9 cellular contexts compared by ENCODE assay signal in the genomic region with DNA sequence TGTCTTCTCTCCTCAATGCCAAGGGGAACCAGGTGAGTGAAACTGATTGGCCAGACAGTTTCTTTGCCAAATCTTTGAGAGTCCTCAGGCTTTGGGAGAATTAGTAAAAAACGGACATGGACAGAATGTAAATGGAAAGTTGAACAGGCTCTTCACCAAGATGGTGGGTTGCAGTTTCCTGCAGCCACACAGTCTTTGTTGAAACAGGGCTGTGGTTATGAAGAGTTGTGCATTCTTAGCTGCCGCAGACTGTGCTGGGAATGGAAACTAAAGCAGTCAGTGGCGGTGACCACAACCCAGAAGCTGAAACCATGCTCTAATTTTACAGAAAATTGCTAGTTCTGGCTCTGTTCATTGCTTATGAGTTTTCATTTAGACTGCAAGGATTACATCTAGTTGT. TPM values are rescaled to one million over a fixed set of nuclear protein-coding genes. Genes with fewer than 3 reads are reported as not detected.
A peak's percentile ranks its signal among the peaks of the same experiment; 100 is the strongest.
DNase-seq lines count a peak whose midpoint lies in the region; ATAC-seq, FAIRE-seq and TF ChIP-seq lines count a peak whose summit lies in the region.
"Had no signal": no experiment of that assay in that cellular context is flagged by ENCODE, and none has a peak within 500 bp of the region (broad histone marks: within the 10 kb centered on the region; RNA-seq: fewer than 3 reads in every experiment).

No MANE protein-coding gene starts in this region.

- H4K91ac ChIP-seq in neuronal stem cell (ENCODE audit: low read depth, low read length, poor library complexity) = no peak overlapping the region

- no peak overlapping the region for H3K23ac ChIP-seq in neuronal stem cell (ENCODE audit: low read depth, low read length, poor library complexity)

- no peak for TF ChIP-seq EP300 in HepG2 (IDR thresholded peaks at IDR 0.05; ENCODE audit: low read depth in 2 of 2, low read length in 2 of 2)
- TF ChIP-seq EP300 in HepG2 (CRISPR knock-in tag; IDR thresholded peaks at IDR 0.05; ENCODE audit: borderline replicate concordance) = no peak

- no peaks in the 10 kb centered on the region for H3K9me3 ChIP-seq in neuronal stem cell (replicated peaks in 1 of 2; ENCODE audit: control insufficient read depth in 2 of 2, insufficient read depth in 1 of 2, low read depth in 1 of 2, low read length in 2 of 2)
- H3K9me3 ChIP-seq in HepG2 (ENCODE audit: low read length) = no peaks in the 10 kb centered on the region

- in situ Hi-C loops in HepG2 (cut with HindIII; ENCODE audit: extremely low pct_ligation_motif_present, low pct_unique_long_range_greater_than_20kb) = no loop called here

- no peak for TF ChIP-seq RAD21 in HepG2 (CRISPR knock-in tag; IDR thresholded peaks at IDR 0.05)

- H3K4me1 ChIP-seq in neuronal stem cell (ENCODE audit: control insufficient read depth in 2 of 2, insufficient read depth in 1 of 2, low read depth in 1 of 2, low read length in 2 of 2) (no peaks in the 10 kb centered on the region), HepG2 (ENCODE audit: insufficient read depth, low read length) (no peaks in the 10 kb centered on the region)

- peak; percentile 27 to 32 for DNase-seq in activated CD4-positive, alpha-beta T cell treated with anti-CD3 and anti-CD28 coated beads, Interleukin-2, amount 50 U/mL, for 4 hours
- DNase-seq in neuronal stem cell (ENCODE audit: low spot score) (no peak), HepG2 (ENCODE audit: low spot score) (no peak), 8988T (no peak), SKM-1 treated with dmso at 0.1 percent for 144 hours (lab: John Stamatoyannopoulos, UW; ENCODE audit: unreplicated experiment) (no peak), D721Med (ENCODE audit: insufficient read length, low spot score) (no peak)

- H3K18ac ChIP-seq in neuronal stem cell (ENCODE audit: low read length) = no peak overlapping the region

- no peak for TF ChIP-seq POLR2A in HepG2 (IDR thresholded peaks at IDR 0.05; ENCODE audit: insufficient read depth in 1 of 2, low read depth in 2 of 2, low read length in 2 of 2)

- H3K14ac ChIP-seq in neuronal stem cell (ENCODE audit: low read length) = no peak overlapping the region

- H3K9ac ChIP-seq in neuronal stem cell (ENCODE audit: low read depth, low read length, poor library complexity) (no peak overlapping the region), HepG2 (ENCODE audit: insufficient read depth, low read depth, low read length) (no peak overlapping the region)

- H2BK5ac ChIP-seq in neuronal stem cell (ENCODE audit: low read length) = no peak overlapping the region

- H2BK15ac ChIP-seq in neuronal stem cell (ENCODE audit: low read length) = no peak overlapping the region

- ATAC-seq in GM18520 (IDR thresholded peaks at IDR 0.05; ENCODE audit: unreplicated experiment) = peak; percentile 89
- ATAC-seq in HG02973 (IDR thresholded peaks at IDR 0.05; ENCODE audit: unreplicated experiment) = peak; percentile 94
- ATAC-seq in HepG2 = no peak
- ATAC-seq: HCT116 had no signal

- CTCF ChIA-PET in HepG2 (lab: Yijun Ruan, JAX; ENCODE audit: low intra/inter-chr PET ratio, low total read pairs) = no interaction called here

- H3K27ac ChIP-seq in neuronal stem cell (replicated peaks; ENCODE audit: low read length) = no peak overlapping the region
- no peak overlapping the region for H3K27ac ChIP-seq in HepG2 (ENCODE audit: extremely low read length, insufficient read depth, low read length)

- no peak for TF ChIP-seq CTCF in HepG2 (CRISPR knock-in tag; IDR thresholded peaks at IDR 0.05)
- no peak for TF ChIP-seq CTCF in D721Med (IDR thresholded peaks at IDR 0.05; ENCODE audit: insufficient read depth, missing control alignments)

- no peaks in the 10 kb centered on the region for H4K20me1 ChIP-seq in HepG2 (ENCODE audit: insufficient read depth, low read length)

- H4K8ac ChIP-seq in neuronal stem cell (ENCODE audit: low read depth, low read length) = no peak overlapping the region

- POLR2A ChIA-PET in HepG2 (lab: Yijun Ruan, JAX) = no interaction called here

- H3K4me3 ChIP-seq in neuronal stem cell (ENCODE audit: low read length in 2 of 2) (no peak overlapping the region), HepG2 (replicated peaks in 1 of 3; ENCODE audit: insufficient read depth in 1 of 3, low read depth in 2 of 3, low read length in 3 of 3) (no peak overlapping the region)

- H2AFZ ChIP-seq in neuronal stem cell (ENCODE audit: low read length) (peak overlapping the region; percentile 40), HepG2 (ENCODE audit: low read length) (no peak overlapping the region)

- no peak overlapping the region for H2BK12ac ChIP-seq in neuronal stem cell (ENCODE audit: low read length)

- H2BK120ac ChIP-seq in neuronal stem cell (ENCODE audit: low read depth, low read length) = no peak overlapping the region

- H3K36me3 ChIP-seq in neuronal stem cell (replicated peaks in 1 of 2; ENCODE audit: control insufficient read depth in 2 of 2, insufficient read depth in 2 of 2, low read length in 2 of 2) (no peaks in the 10 kb centered on the region), HepG2 (replicated peaks in 1 of 2; ENCODE audit: control insufficient read depth in 1 of 2, insufficient read depth in 2 of 2, low read length in 2 of 2) (peaks cover 20 to 37% of the 10 kb centered on the region in 2 experiments)

- no peak for FAIRE-seq in HepG2 (lab: Jason Lieb, UNC)
- FAIRE-seq in D721Med (lab: Jason Lieb, UNC) = no peak

- no peak overlapping the region for H3K4ac ChIP-seq in neuronal stem cell (ENCODE audit: low read length)

- no CpG with 5 or more reads among the region's 3 CpGs for WGBS in neuronal stem cell (ENCODE audit: extremely low coverage in 2 of 2, insufficient read length in 2 of 2, insufficient replicate concordance in 1 of 2), 2 donors
- 94% methylated on average over 3 of the region's 3 CpGs for WGBS in HepG2 (ENCODE audit: low lambda C conversion rate)

- H3K27me3 ChIP-seq in neuronal stem cell (ENCODE audit: control insufficient read depth in 3 of 3, insufficient read depth in 3 of 3, low read depth in 1 of 3, low read length in 3 of 3) (no peaks in the 10 kb centered on the region), HepG2 (ENCODE audit: control insufficient read depth in 1 of 2, insufficient read depth in 2 of 2, low read length in 2 of 2) (no peaks in the 10 kb centered on the region)

- H2AK5ac ChIP-seq in neuronal stem cell (ENCODE audit: low read depth, low read length) = no peak overlapping the region

- H3K79me2 ChIP-seq in HepG2 (ENCODE audit: insufficient read depth, low read length) = no peaks in the 10 kb centered on the region

- intact Hi-C loops in HepG2 (cut with micrococcal nuclease; ENCODE audit: unreplicated experiment) = no loop called here

- H3K79me1 ChIP-seq in neuronal stem cell (ENCODE audit: low read depth, low read length) = no peaks in the 10 kb centered on the region

- BruUV-seq in HepG2 (replicated peaks; lab: Mats Ljungman, UMichigan) = no TSS peak

- H3K4me2 ChIP-seq in neuronal stem cell (ENCODE audit: insufficient read depth, low read length, poor library complexity, severe bottlenecking) (no peak overlapping the region), HepG2 (ENCODE audit: low read depth, low read length) (no peak overlapping the region)

TF ChIP-seq in HepG2, 621 proteins besides CTCF, POLR2A, EP300 and RAD21 (continues in another document):
- TF ChIP-seq, protein P1, sequence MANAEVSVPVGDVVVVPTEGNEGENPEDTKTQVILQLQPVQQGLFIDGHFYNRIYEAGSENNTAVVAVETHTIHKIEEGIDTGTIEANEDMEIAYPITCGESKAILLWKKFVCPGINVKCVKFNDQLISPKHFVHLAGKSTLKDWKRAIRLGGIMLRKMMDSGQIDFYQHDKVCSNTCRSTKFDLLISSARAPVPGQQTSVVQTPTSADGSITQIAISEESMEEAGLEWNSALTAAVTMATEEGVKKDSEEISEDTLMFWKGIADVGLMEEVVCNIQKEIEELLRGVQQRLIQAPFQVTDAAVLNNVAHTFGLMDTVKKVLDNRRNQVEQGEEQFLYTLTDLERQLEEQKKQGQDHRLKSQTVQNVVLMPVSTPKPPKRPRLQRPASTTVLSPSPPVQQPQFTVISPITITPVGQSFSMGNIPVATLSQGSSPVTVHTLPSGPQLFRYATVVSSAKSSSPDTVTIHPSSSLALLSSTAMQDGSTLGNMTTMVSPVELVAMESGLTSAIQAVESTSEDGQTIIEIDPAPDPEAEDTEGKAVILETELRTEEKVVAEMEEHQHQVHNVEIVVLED (CRISPR knock-in tag; IDR thresholded peaks at IDR 0.05; ENCODE audit: borderline replicate concordance) = no peak
- TF ChIP-seq ZFP36 (IDR thresholded peaks at IDR 0.05; ENCODE audit: borderline replicate concordance, low read depth, low read length, partially characterized antibody) (no peak), IRF2 (CRISPR knock-in tag; IDR thresholded peaks at IDR 0.05) (no peak), ZBTB1 (CRISPR knock-in tag; IDR thresholded peaks at IDR 0.05; ENCODE audit: borderline replicate concordance) (no peak), CBX2 (IDR thresholded peaks at IDR 0.05; ENCODE audit: low read depth, low read length) (no peak), CBX2 (CRISPR knock-in tag; IDR thresholded peaks at IDR 0.05; ENCODE audit: low read depth) (no peak), ZNF329 (CRISPR knock-in tag; IDR thresholded peaks at IDR 0.05; ENCODE audit: low read depth) (no peak)

RNA-seq across cellular contexts. Expression of a gene that starts 42.1 kb away (rescaled TPM):
- polyA plus RNA-seq in neuronal stem cell (2013, experiment 1 of 2) = 37.7 TPM
- 38.9 TPM for polyA plus RNA-seq in neuronal stem cell (2013, experiment 2 of 2)
- 32.5 and 61.1 TPM in 2 replicates for total RNA-seq in HepG2 (2016; rRNA removed; fragmentation: Illumina TruSeq; extraction: Trizol)
- total RNA-seq in HepG2 (2016; cell fraction: cytosol; rRNA removed; fragmentation: Illumina TruSeq; extraction: Trizol; ENCODE audit: low read depth) = 21.3 and 34.0 TPM in 2 replicates
- total RNA-seq in HepG2 (2016; cell fraction: insoluble cytoplasmic fraction; rRNA removed; fragmentation: Illumina TruSeq; extraction: Trizol) = 30.4 and 60.4 TPM in 2 replicates
- 24.0 and 25.0 TPM in 2 replicates for total RNA-seq in HepG2 (2016; cell fraction: membrane; rRNA removed; fragmentation: Illumina TruSeq; extraction: Trizol)
- total RNA-seq in HepG2 (2016; cell fraction: nucleus; rRNA removed; fragmentation: Illumina TruSeq; extraction: Trizol) = 32.7 and 38.9 TPM in 2 replicates
- 15.2 and 20.1 TPM in 2 replicates for polyA plus RNA-seq in HepG2 (2011; rRNA removed)
- 7.9 and 9.9 TPM in 2 replicates for polyA plus RNA-seq in HepG2 (2011; cell fraction: cytosol; rRNA removed)
- polyA plus RNA-seq in HepG2 (2011; cell fraction: nucleus; rRNA removed) = 11.4 and 15.3 TPM in 2 replicates
- 18.5 and 21.0 TPM in 2 replicates for polyA plus RNA-seq in HepG2 (2012)
- polyA plus RNA-seq in HepG2 (2016; cell fraction: cytosol; fragmentation: Illumina TruSeq; extraction: Trizol; ENCODE audit: low read depth) = 2.2 and 2.4 TPM in 2 replicates
- polyA plus RNA-seq in HepG2 (2016; cell fraction: insoluble cytoplasmic fraction; fragmentation: Illumina TruSeq; extraction: Trizol; ENCODE audit: low read depth) = 38.1 and 43.7 TPM in 2 replicates
- 7.2 and 8.1 TPM in 2 replicates for polyA plus RNA-seq in HepG2 (2016; cell fraction: membrane; fragmentation: Illumina TruSeq; extraction: Trizol; ENCODE audit: low read depth)
- 48.9 and 56.1 TPM in 2 replicates for polyA plus RNA-seq in HepG2 (2016; cell fraction: nucleus; fragmentation: Illumina TruSeq; extraction: Trizol; ENCODE audit: insufficient read depth, low read depth)
- 16.0 and 39.7 TPM in 2 replicates for polyA minus RNA-seq in HepG2 (2011; rRNA and poly(A)+ RNA removed; ENCODE audit: low replicate concordance)
- polyA minus RNA-seq in HepG2 (2011; cell fraction: cytosol; rRNA and poly(A)+ RNA removed) = 28.3 and 33.1 TPM in 2 replicates
- polyA minus RNA-seq in HepG2 (2011; cell fraction: nucleus; rRNA and poly(A)+ RNA removed) = 54.3 and 59.6 TPM in 2 replicates

Comparison
In these comparisons a context has a peak if more than half of its experiments do, and no peak if none do; other contexts are left out.
1. DNase-seq: peak in activated CD4-positive, alpha-beta T cell treated with anti-CD3 and anti-CD28 coated beads, Interleukin-2, amount 50 U/mL, for 4 hours (2 of 2); none in neuronal stem cell (single experiment), HepG2 (single experiment), 8988T (single experiment), SKM-1 treated with dmso at 0.1 percent for 144 hours (single experiment) and D721Med (single experiment).